ENCODE assay signal across 1 cellular context in the genomic region with DNA sequence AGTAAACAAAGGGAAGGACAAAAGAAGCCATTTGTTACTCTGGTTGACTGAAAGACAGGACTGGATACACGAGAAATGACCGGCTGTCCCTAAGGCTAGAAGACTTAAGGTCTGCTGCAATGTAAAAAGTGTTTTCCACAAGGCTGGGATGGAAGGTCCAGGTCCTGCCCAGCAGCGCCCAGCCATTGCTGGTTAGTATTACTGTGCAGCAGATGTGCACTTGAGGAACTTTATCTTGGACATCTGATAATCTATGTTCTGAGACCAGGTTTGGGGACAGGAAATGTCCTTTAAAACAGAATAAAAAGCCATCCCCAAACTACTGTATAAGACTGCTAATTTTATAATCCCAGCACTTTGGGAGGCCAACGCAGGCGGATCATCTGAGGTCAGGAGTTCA.
TF ChIP-seq lines count a peak whose summit lies in the region.

No MANE protein-coding gene starts in this region.

TF ChIP-seq in SK-N-SH, 30 proteins besides CTCF, POLR2A, EP300 and RAD21 (continued from another document):
- TF ChIP-seq RCOR1 (IDR thresholded peaks at IDR 0.05; ENCODE audit: low read length) (peak; percentile 81), REST (IDR thresholded peaks at IDR 0.05; ENCODE audit: low read depth, low read length) (no peak), GABPA (IDR thresholded peaks at IDR 0.05; ENCODE audit: low read depth) (no peak)
